ENCODE assay signal across 11 cellular contexts in the genomic region with DNA sequence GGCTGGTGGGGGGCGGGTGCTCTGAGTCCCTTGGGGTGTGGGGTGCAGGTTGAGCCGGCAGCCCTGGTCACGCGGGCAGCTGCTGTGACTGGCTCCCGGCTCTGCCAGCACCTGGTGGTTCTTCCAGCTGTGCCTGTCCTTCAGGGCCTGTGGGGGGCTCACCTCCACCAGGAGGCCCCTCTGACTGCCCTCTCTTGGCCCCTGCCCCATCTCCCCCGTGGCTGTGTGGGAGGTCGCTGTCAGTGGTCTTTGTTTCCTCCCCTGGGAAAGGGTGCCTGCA. TPM values are rescaled to one million over a fixed set of nuclear protein-coding genes. Genes with fewer than 3 reads are reported as not detected.
DNase-seq lines count a peak whose midpoint lies in the region; ATAC-seq, FAIRE-seq and TF ChIP-seq lines count a peak whose summit lies in the region.
"Had no signal": no experiment of that assay in that cellular context is flagged by ENCODE, and none has a peak within 500 bp of the region (broad histone marks: within the 10 kb centered on the region; RNA-seq: fewer than 3 reads in every experiment).

No MANE protein-coding gene starts in this region.

- H3K4me2 ChIP-seq in Loucy (ENCODE audit: low read depth, low read length, poor library complexity, severe bottlenecking) (peak overlapping the region; percentile 99), H1 (ENCODE audit: insufficient read depth in 1 of 2, low read depth in 2 of 2, low read length in 2 of 2) (no peak overlapping the region), mesendoderm (ENCODE audit: low read length) (no peak overlapping the region)

- intact Hi-C loops in testis (cut with DNase I; ENCODE audit: low total_unique reads): no loop called here

- H2BK20ac ChIP-seq in H1 (ENCODE audit: low read length): no peak overlapping the region

- DNase-seq in H1 (ENCODE audit: low read depth in 1 of 2, low spot score in 2 of 2) (no peak), mesendoderm (no peak), testis (no peak), NCI-H2107 (lab: John Stamatoyannopoulos, UW) (no peak), NCI-H69 (lab: John Stamatoyannopoulos, UW) (no peak)
- DNase-seq in activated naive CD4-positive, alpha-beta T cell treated with Interleukin-2 at 50 U/mL for 16 hours: no peak
- DNase-seq: activated gamma-delta T cell; naive thymus-derived CD8-positive, alpha-beta T cell; NCI-H526 treated with DMSO at 0.1 percent for 48 hours had no signal

- H4K20me1 ChIP-seq in Loucy (ENCODE audit: insufficient read depth, low read length, poor library complexity, severe bottlenecking) (peaks cover 33% of the 10 kb centered on the region), H1 (replicated peaks in 1 of 2; ENCODE audit: control insufficient read depth in 1 of 2, insufficient read depth in 2 of 2, low read length in 2 of 2) (peaks cover 20 to 24% of the 10 kb centered on the region in 2 experiments)

- H3K18ac ChIP-seq in H1 (ENCODE audit: extremely low read depth, low read length) (no peak overlapping the region), mesendoderm (ENCODE audit: low read length) (no peak overlapping the region)

- CTCF ChIA-PET in H1 (lab: Charles Lee; ENCODE audit: partially characterized antibody): interaction anchor here (1.2 to 3.2 kb wide), 5 partner anchors 9 to 113 kb away, joined by 3 to 17 read pairs (median 5); no protein-coding TSS in a partner anchor

- no peaks in the 10 kb centered on the region for H3K9me2 ChIP-seq in Loucy (replicated peaks; ENCODE audit: low read depth, low read length)

- H3K4me1 ChIP-seq in Loucy (ENCODE audit: insufficient read depth, low read length, poor library complexity, severe bottlenecking) (peaks cover 50% of the 10 kb centered on the region), H1 (replicated peaks in 1 of 4; ENCODE audit: control insufficient read depth in 3 of 4, insufficient read depth in 4 of 4, low read length in 3 of 4) (peaks cover 0 to 38% (median 20%) of the 10 kb centered on the region in 4 experiments; a peak in 6 of 7 replicates), mesendoderm (ENCODE audit: control insufficient read depth, low read depth, low read length) (no peaks in the 10 kb centered on the region), testis (peaks cover 53% of the 10 kb centered on the region)

- POLR2A ChIA-PET in H1 (lab: Charles Lee; ENCODE audit: partially characterized antibody): interaction anchor here (1.2 kb wide), 1 partner anchor 17 kb away, joined by 3 read pairs; no protein-coding TSS in a partner anchor

- no peak overlapping the region for H3K23ac ChIP-seq in H1 (ENCODE audit: insufficient read length)
- H3K23ac ChIP-seq in mesendoderm (ENCODE audit: low read length): no peak overlapping the region

- no peaks in the 10 kb centered on the region for H3K36me3 ChIP-seq in Loucy (ENCODE audit: insufficient read depth, low read length)
- H3K36me3 ChIP-seq in H1 (ENCODE audit: control insufficient read depth in 2 of 4, insufficient read depth in 4 of 4, low read length in 3 of 4): no peaks in the 10 kb centered on the region
- H3K36me3 ChIP-seq in mesendoderm (ENCODE audit: control insufficient read depth, insufficient read depth, low read length): no peaks in the 10 kb centered on the region
- no peaks in the 10 kb centered on the region for H3K36me3 ChIP-seq in testis (ENCODE audit: low read depth, missing control alignments)

- H2AK5ac ChIP-seq in H1 (ENCODE audit: low read depth, low read length) (no peak overlapping the region), mesendoderm (ENCODE audit: low read length) (no peak overlapping the region)

- no peak overlapping the region for H3K4ac ChIP-seq in H1 (replicated peaks; ENCODE audit: insufficient read length, low read depth, low read length)
- no peak overlapping the region for H3K4ac ChIP-seq in mesendoderm (ENCODE audit: low read depth, low read length)

- peak overlapping the region; percentile 85 for H4K91ac ChIP-seq in H1 (replicated peaks; ENCODE audit: insufficient read length, low read length)

- no peak overlapping the region for H4K5ac ChIP-seq in H1 (ENCODE audit: insufficient read length, low read depth, low read length)
- no peak overlapping the region for H4K5ac ChIP-seq in mesendoderm (ENCODE audit: low read length)

- H3K14ac ChIP-seq in H1 (ENCODE audit: insufficient read length): no peak overlapping the region

- H3K56ac ChIP-seq in H1 (replicated peaks; ENCODE audit: insufficient read length, low read depth, low read length): no peak overlapping the region
- peak overlapping the region; percentile 61 for H3K56ac ChIP-seq in mesendoderm (ENCODE audit: low read length)

- ATAC-seq in GM18861 (IDR thresholded peaks at IDR 0.05; ENCODE audit: unreplicated experiment): no peak
- ATAC-seq: naive thymus-derived CD8-positive, alpha-beta T cell had no signal

- H3F3A ChIP-seq in Loucy (ENCODE audit: low read depth): no peaks in the 10 kb centered on the region

- no peak for FAIRE-seq in H1 (lab: Jason Lieb, UNC)

- TF ChIP-seq POLR2A in H1 (IDR thresholded peaks at IDR 0.05; ENCODE audit: control extremely low read depth in 1 of 2, low read depth in 2 of 2, low read length in 2 of 2): no peak
- TF ChIP-seq POLR2A in testis (IDR thresholded peaks at IDR 0.05): no peak

- H2BK120ac ChIP-seq in H1 (replicated peaks; ENCODE audit: low read depth, low read length) (no peak overlapping the region), mesendoderm (ENCODE audit: low read depth, low read length) (no peak overlapping the region)

- TF ChIP-seq RAD21 in H1 (IDR thresholded peaks at IDR 0.05 in 1 of 2, conservative IDR thresholded peaks at IDR 0.05 in 1 of 2; ENCODE audit: low read depth in 2 of 2, low read length in 2 of 2): no peak

- WGBS in H1 (ENCODE audit: extremely low coverage in 1 of 2, insufficient coverage in 1 of 2, insufficient read length in 1 of 2, insufficient replicate concordance in 2 of 2, low coverage in 1 of 2, low lambda C conversion rate in 2 of 2, missing lambda C conversion rate in 1 of 2), 2 experiments: 81% methylated on average over 7 of the region's 7 CpGs; no CpG with 5 or more reads in 1 of the 2 experiments
- WGBS in mesendoderm (ENCODE audit: extremely low coverage, insufficient coverage, low lambda C conversion rate): no CpG with 5 or more reads among the region's 7 CpGs
- WGBS in testis, 2 donors: 48 to 69% methylated on average over 2 to 4 of the region's 7 CpGs

- H3K9me3 ChIP-seq in Loucy (ENCODE audit: insufficient read depth, low read depth, low read length) (no peaks in the 10 kb centered on the region), H1 (ENCODE audit: insufficient read depth in 2 of 2, low read depth in 1 of 2, low read length in 1 of 2) (no peaks in the 10 kb centered on the region), testis (no peaks in the 10 kb centered on the region)

- H2BK5ac ChIP-seq in H1 (ENCODE audit: low read depth, low read length): no peak overlapping the region
- no peak overlapping the region for H2BK5ac ChIP-seq in mesendoderm (ENCODE audit: low read length)

- H4K8ac ChIP-seq in H1 (ENCODE audit: extremely low read depth, insufficient read depth, low read length) (no peak overlapping the region), mesendoderm (ENCODE audit: low read depth, low read length) (no peak overlapping the region)

- H2BK15ac ChIP-seq in H1 (ENCODE audit: low read length): no peak overlapping the region
- no peak overlapping the region for H2BK15ac ChIP-seq in mesendoderm (replicated peaks; ENCODE audit: low read depth)

- TF ChIP-seq CTCF in Loucy (conservative IDR thresholded peaks at IDR 0.05; ENCODE audit: low read length) (no peak), H1 (IDR thresholded peaks at IDR 0.05; ENCODE audit: control extremely low read depth in 1 of 3, insufficient read depth in 1 of 3, low read depth in 1 of 3, low read length in 3 of 3) (no peak), testis (IDR thresholded peaks at IDR 0.05) (no peak)

- peak overlapping the region; percentile 63 for H3K9ac ChIP-seq in Loucy (ENCODE audit: low read depth, low read length, poor library complexity, severe bottlenecking)
- no peak overlapping the region for H3K9ac ChIP-seq in H1 (replicated peaks in 1 of 4; ENCODE audit: extremely low read depth in 1 of 4, low read depth in 3 of 4, low read length in 3 of 4)
- peak overlapping the region; percentile 27 for H3K9ac ChIP-seq in mesendoderm (ENCODE audit: low read length)

- no peak for TF ChIP-seq EP300 in H1 (IDR thresholded peaks at IDR 0.05; ENCODE audit: borderline replicate concordance in 1 of 2, low read depth in 2 of 2, low read length in 2 of 2)

- peaks cover 76% of the 10 kb centered on the region for H3K79me2 ChIP-seq in Loucy (ENCODE audit: insufficient read depth, low read length)
- H3K79me2 ChIP-seq in H1 (ENCODE audit: control insufficient read depth in 1 of 2, insufficient read depth in 2 of 2, low read length in 2 of 2): peaks cover 8 to 70% of the 10 kb centered on the region in 2 experiments; a peak in 3 of 4 replicates
- H3K79me2 ChIP-seq in mesendoderm (ENCODE audit: control insufficient read depth, insufficient read depth, low read length): peaks cover 60% of the 10 kb centered on the region

- H3K27ac ChIP-seq in H1 (ENCODE audit: low read depth, low read length): no peak overlapping the region
- H3K27ac ChIP-seq in mesendoderm (ENCODE audit: low read depth, low read length): no peak overlapping the region
- H3K27ac ChIP-seq in testis: peak overlapping the region; percentile 80 to 84

- peaks cover 10% of the 10 kb centered on the region; the same call in 1 of the 2 replicates for H3K23me2 ChIP-seq in H1 (ENCODE audit: low read depth, low read length)

- H3K79me1 ChIP-seq in H1 (ENCODE audit: low read depth, low read length) (peaks cover 27% of the 10 kb centered on the region), mesendoderm (ENCODE audit: low read length) (peaks cover 19% of the 10 kb centered on the region)

- H2AFZ ChIP-seq in Loucy (ENCODE audit: low read length) (no peak overlapping the region), H1 (ENCODE audit: low read length) (no peak overlapping the region)

- no peak overlapping the region for H2BK12ac ChIP-seq in H1 (ENCODE audit: low read depth, low read length)

- H3K27me3 ChIP-seq in Loucy (ENCODE audit: insufficient read depth, low read length, poor library complexity, severe bottlenecking) (no peaks in the 10 kb centered on the region), H1 (replicated peaks in 1 of 4; ENCODE audit: control insufficient read depth in 3 of 4, extremely low read depth in 1 of 4, insufficient read depth in 3 of 4, low read length in 3 of 4) (peaks cover 0 to 6% (median 2%) of the 10 kb centered on the region in 4 experiments; a peak in 2 of 7 replicates), mesendoderm (ENCODE audit: insufficient read depth, low read length, poor library complexity) (no peaks in the 10 kb centered on the region), testis (no peaks in the 10 kb centered on the region)

- H3K4me3 ChIP-seq in Loucy (ENCODE audit: low read length, poor library complexity, severe bottlenecking): peak overlapping the region; percentile 54
- H3K4me3 ChIP-seq in H1 (ENCODE audit: extremely low read depth in 1 of 4, insufficient read depth in 2 of 4, low read depth in 3 of 4, low read length in 4 of 4): no peak overlapping the region
- no peak overlapping the region for H3K4me3 ChIP-seq in mesendoderm (ENCODE audit: low read length)
- H3K4me3 ChIP-seq in testis: peak overlapping the region in 1 of 2 donors; percentile 77

RNA-seq across cellular contexts. Expression of a gene that starts 3.3 kb away (rescaled TPM):
- total RNA-seq in H1 (2021; fragmentation: NEBNext Ultra II Directional; extraction: Animal tissue kit (Norgen Biotek cat#: 25700)): 28.1 and 29.4 TPM in 2 replicates
- 9.8 and 21.0 TPM in 2 replicates for polyA plus RNA-seq in H1 (2011; rRNA removed)
- polyA plus RNA-seq in H1 (2011; cell fraction: cytosol; rRNA removed): 14.3 TPM
- 27.1 TPM for polyA plus RNA-seq in H1 (2011; cell fraction: nucleus; rRNA removed)
- polyA plus RNA-seq in H1 (2012, experiment 1 of 2): 14.2 to 23.4 TPM (median 21.5 TPM) in 4 replicates
- 17.1 TPM for polyA plus RNA-seq in H1 (2012, experiment 2 of 2)
- polyA plus RNA-seq in H1 (2013, experiment 1 of 2): 14.4 TPM
- 14.7 TPM for polyA plus RNA-seq in H1 (2013, experiment 2 of 2)
- polyA minus RNA-seq in H1 (2011; rRNA and poly(A)+ RNA removed): 9.7 and 12.2 TPM in 2 replicates
- polyA minus RNA-seq in H1 (2011; cell fraction: cytosol; rRNA and poly(A)+ RNA removed): 14.5 TPM
- polyA minus RNA-seq in H1 (2011; cell fraction: nucleus; rRNA and poly(A)+ RNA removed): 13.4 TPM
- polyA plus RNA-seq in mesendoderm (2013, experiment 1 of 2): 16.4 TPM
- polyA plus RNA-seq in mesendoderm (2013, experiment 2 of 2): 16.9 TPM
- total RNA-seq in testis: 10 to 100 TPM; 47.3 to 61.0 TPM
- polyA plus RNA-seq in testis (ENCODE audit: insufficient read depth, low read depth, low replicate concordance): 31.3 TPM

Comparison
In these comparisons a context has a peak if more than half of its experiments do, and no peak if none do; other contexts are left out.
1. H3K9ac ChIP-seq: peak in Loucy (single experiment) and mesendoderm (single experiment); none in H1 (0 of 4).
2. H3K27ac ChIP-seq: peak in testis (2 of 2); none in H1 (single experiment) and mesendoderm (single experiment).